In the genomic region with DNA sequence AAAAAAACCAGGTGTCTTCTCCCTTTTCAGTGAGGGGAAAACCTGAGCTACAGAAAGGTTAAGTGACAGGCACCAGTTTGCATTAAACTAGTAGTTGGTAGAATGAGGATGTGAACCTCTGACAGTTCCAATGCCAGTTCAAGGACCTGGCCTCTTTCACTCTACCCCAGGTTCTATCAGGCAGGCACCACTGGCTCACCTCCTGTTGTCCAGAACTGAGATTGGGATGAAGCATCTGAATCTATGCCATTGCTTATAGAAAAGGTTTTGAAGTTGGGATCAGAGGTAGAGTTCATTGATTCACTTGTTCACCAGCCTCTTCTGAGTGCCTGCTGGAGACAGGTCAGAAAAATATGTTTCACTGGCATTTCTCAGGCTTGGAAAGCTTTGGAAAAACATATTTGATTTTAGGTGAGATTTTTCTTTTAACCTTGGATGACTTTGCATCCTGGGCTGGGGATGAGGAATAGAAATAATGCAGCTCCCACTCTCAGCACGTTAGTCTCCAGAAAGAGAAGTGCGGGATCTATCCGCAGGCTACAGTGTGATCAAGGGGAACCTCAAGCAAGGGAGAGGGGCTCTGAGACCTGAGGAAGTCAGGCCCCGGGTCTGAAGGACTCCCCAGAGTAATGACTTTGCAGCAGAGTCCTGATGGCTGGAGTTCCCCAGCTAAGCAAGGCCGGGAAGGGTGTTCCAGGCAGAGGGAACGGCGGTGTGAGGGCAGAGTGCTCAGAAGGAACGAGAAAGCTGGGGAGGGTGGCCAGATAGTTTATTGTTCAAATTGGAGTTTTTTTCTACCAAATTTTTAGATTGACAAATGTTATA, we compare ENCODE assay signal across 25 cellular contexts.
"Had no signal": no experiment of that assay in that cellular context is flagged by ENCODE, and none has a peak within 500 bp of the region (broad histone marks: within the 10 kb centered on the region; RNA-seq: fewer than 3 reads in every experiment).

No MANE protein-coding gene starts in this region.

- H3K4me3 ChIP-seq: colonic mucosa, coronary artery, dorsolateral prefrontal cortex, esophagus muscularis mucosa, esophagus squamous epithelium, gastrocnemius medialis, gastroesophageal sphincter, heart left ventricle, heart right ventricle had no signal

- H3K27ac Mint-ChIP-seq: dendritic cell treated with granulocyte-macrophage colony-stimulating factor and Interleukin-4, amounts not matched to agents 40 ng/mL and 50 ng/mL, for 4 days; effector memory CD8-positive, alpha-beta T cell; endodermal cell had no signal

- H3K4me3 Mint-ChIP-seq: dendritic cell treated with granulocyte-macrophage colony-stimulating factor and Interleukin-4, amounts not matched to agents 40 ng/mL and 50 ng/mL, for 4 days; effector memory CD8-positive, alpha-beta T cell; endodermal cell had no signal

- ATAC-seq: effector memory CD8-positive, alpha-beta T cell; esophagus mucosa; foreskin keratinocyte; gastrocnemius medialis; gastroesophageal sphincter; heart left ventricle; heart right ventricle had no signal

- H3K36me3 ChIP-seq: colonic mucosa, esophagus muscularis mucosa, esophagus squamous epithelium, gastrocnemius medialis, gastroesophageal sphincter, heart left ventricle, heart right ventricle had no signal

- H3K4me1 ChIP-seq: colonic mucosa, esophagus muscularis mucosa, esophagus squamous epithelium, foreskin keratinocyte, gastrocnemius medialis, gastroesophageal sphincter, heart left ventricle, heart right ventricle had no signal

- H3K27me3 Mint-ChIP-seq: dendritic cell treated with granulocyte-macrophage colony-stimulating factor and Interleukin-4, amounts not matched to agents 40 ng/mL and 50 ng/mL, for 4 days; effector memory CD8-positive, alpha-beta T cell had no signal

- H3K27me3 ChIP-seq: colonic mucosa, esophagus muscularis mucosa, esophagus squamous epithelium, foreskin keratinocyte, gastrocnemius medialis, gastroesophageal sphincter, heart left ventricle had no signal

- H3K9me3 Mint-ChIP-seq: dendritic cell treated with granulocyte-macrophage colony-stimulating factor and Interleukin-4, amounts not matched to agents 40 ng/mL and 50 ng/mL, for 4 days; endodermal cell had no signal

- H3K27ac ChIP-seq: colonic mucosa, coronary artery, dorsolateral prefrontal cortex, epithelial cell of prostate, esophagus muscularis mucosa, esophagus squamous epithelium, foreskin keratinocyte, gastrocnemius medialis, gastroesophageal sphincter, heart left ventricle, heart right ventricle had no signal

- DNase-seq: colonic mucosa; cortex of kidney; dermis blood vessel endothelial cell; dorsolateral prefrontal cortex; effector CD4-positive, alpha-beta T cell; effector CD8-positive, alpha-beta T cell; effector memory CD4-positive, alpha-beta T cell; effector memory CD8-positive, alpha-beta T cell; endodermal cell; erythroblast; esophagus squamous epithelium; foreskin fibroblast; foreskin keratinocyte; foreskin melanocyte; gastrocnemius medialis; glutamatergic neuron; head of caudate nucleus; heart left ventricle; heart right ventricle had no signal

- H3K9me3 ChIP-seq: colonic mucosa, esophagus muscularis mucosa, esophagus squamous epithelium, gastrocnemius medialis, gastroesophageal sphincter had no signal
